Comparison of ENCODE assay signal across 9 cellular contexts in genomic region chr6:90098025-90098474, GRCh38.
A peak's percentile ranks its signal among the peaks of the same experiment; 100 is the strongest.
DNase-seq lines count a peak whose midpoint lies in the region; ATAC-seq and TF ChIP-seq lines count a peak whose summit lies in the region.
"Had no signal": no experiment of that assay in that cellular context is flagged by ENCODE, and none has a peak within 500 bp of the region (broad histone marks: within the 10 kb centered on the region; RNA-seq: fewer than 3 reads in every experiment).

No MANE protein-coding gene starts in this region.

- no peaks in the 10 kb centered on the region for H3K9me3 ChIP-seq in effector memory CD4-positive, alpha-beta T cell (ENCODE audit: control insufficient read depth, low read length)
- no peaks in the 10 kb centered on the region for H3K9me3 ChIP-seq in MM.1S (replicated peaks; ENCODE audit: insufficient read depth, low read length)

- H3F3A ChIP-seq in MM.1S (ENCODE audit: insufficient read depth, low read length): peaks cover 1% of the 10 kb centered on the region; the same call in 1 of the 2 replicates

- H3K27ac ChIP-seq in foreskin keratinocyte: peak overlapping the region; percentile 85
- peak overlapping the region; percentile 65 for H3K27ac ChIP-seq in rectal smooth muscle tissue (ENCODE audit: low read depth, low read length)
- H3K27ac ChIP-seq in effector memory CD4-positive, alpha-beta T cell (ENCODE audit: insufficient read depth, low read length, poor library complexity, severe bottlenecking): no peak overlapping the region
- no peak overlapping the region for H3K27ac ChIP-seq in MM.1S (ENCODE audit: low read length)
- H3K27ac ChIP-seq: SK-N-MC had no signal

- in situ Hi-C loops in SK-MEL-5 (cut with HindIII; ENCODE audit: low pct_unique_long_range_greater_than_20kb, low sequenced_read_pairs): no loop called here

- peaks cover 41% of the 10 kb centered on the region for H3K4me1 ChIP-seq in foreskin keratinocyte
- H3K4me1 ChIP-seq in rectal smooth muscle tissue (ENCODE audit: control insufficient read depth, insufficient read depth, low read length): peaks cover 9% of the 10 kb centered on the region
- peaks cover 5% of the 10 kb centered on the region for H3K4me1 ChIP-seq in effector memory CD4-positive, alpha-beta T cell (ENCODE audit: control insufficient read depth, insufficient read depth, low read length, poor library complexity, severe bottlenecking)
- no peaks in the 10 kb centered on the region for H3K4me1 ChIP-seq in MM.1S (ENCODE audit: low read length)

- TF ChIP-seq POLR2A in erythroblast (IDR thresholded peaks at IDR 0.05; ENCODE audit: low read length): no peak

- H4K20me1 ChIP-seq in MM.1S (ENCODE audit: insufficient read depth, low read length): no peaks in the 10 kb centered on the region

- TF ChIP-seq CTCF in foreskin keratinocyte (conservative IDR thresholded peaks at IDR 0.05) (peak; percentile 91), MM.1S (IDR thresholded peaks at IDR 0.05; ENCODE audit: low read length) (no peak)

- H3K27me3 ChIP-seq in foreskin keratinocyte: no peaks in the 10 kb centered on the region
- no peaks in the 10 kb centered on the region for H3K27me3 ChIP-seq in rectal smooth muscle tissue (ENCODE audit: control insufficient read depth, insufficient read depth, low read length)
- H3K27me3 ChIP-seq in effector memory CD4-positive, alpha-beta T cell (replicated peaks; ENCODE audit: control insufficient read depth, insufficient read depth, low read length, poor library complexity, severe bottlenecking): no peaks in the 10 kb centered on the region
- no peaks in the 10 kb centered on the region for H3K27me3 ChIP-seq in MM.1S (replicated peaks; ENCODE audit: insufficient read depth, low read length)

- ATAC-seq in foreskin keratinocyte (peak; percentile 90), HG03135 (IDR thresholded peaks at IDR 0.05; ENCODE audit: unreplicated experiment) (no peak)

- no peaks in the 10 kb centered on the region for H3K9me2 ChIP-seq in MM.1S (replicated peaks; ENCODE audit: insufficient read depth, low read length)

- H3K4me2 ChIP-seq in MM.1S (ENCODE audit: low read depth, low read length): no peak overlapping the region

- H3K4me3 ChIP-seq in rectal smooth muscle tissue (ENCODE audit: low read length) (no peak overlapping the region), MM.1S (ENCODE audit: low read length) (no peak overlapping the region)
- no peak overlapping the region for H3K4me3 ChIP-seq in effector memory CD4-positive, alpha-beta T cell (ENCODE audit: insufficient read depth, low read depth, low read length, poor library complexity, severe bottlenecking)
- H3K4me3 ChIP-seq: SK-N-MC had no signal

- peak; percentile 74 for DNase-seq in HCEC 1CT
- peak; percentile 42 for DNase-seq in SK-MEL-5 (ENCODE audit: low read depth, low spot score)
- peak; percentile 99 for DNase-seq in foreskin keratinocyte
- DNase-seq in effector memory CD4-positive, alpha-beta T cell: no peak
- DNase-seq in MM.1S: no peak
- DNase-seq in erythroblast (lab: John Stamatoyannopoulos, UW): no peak

- H2AFZ ChIP-seq in MM.1S (ENCODE audit: low read length): no peak overlapping the region

- H3K79me2 ChIP-seq in MM.1S (ENCODE audit: low read length): no peaks in the 10 kb centered on the region

- no peaks in the 10 kb centered on the region for H3K36me3 ChIP-seq in rectal smooth muscle tissue (ENCODE audit: control insufficient read depth, insufficient read depth, low read length)
- H3K36me3 ChIP-seq in effector memory CD4-positive, alpha-beta T cell (ENCODE audit: control insufficient read depth, insufficient read depth, low read length): no peaks in the 10 kb centered on the region
- no peaks in the 10 kb centered on the region for H3K36me3 ChIP-seq in MM.1S (replicated peaks; ENCODE audit: insufficient read depth, low read length)

- no peak overlapping the region for H3K9ac ChIP-seq in rectal smooth muscle tissue (ENCODE audit: low read length)
- H3K9ac ChIP-seq in MM.1S (ENCODE audit: low read length): no peak overlapping the region

Comparison
In these comparisons a context has a peak if more than half of its experiments do, and no peak if none do; other contexts are left out.
1. DNase-seq: peak in HCEC 1CT (single experiment), SK-MEL-5 (single experiment) and foreskin keratinocyte (2 of 2); none in effector memory CD4-positive, alpha-beta T cell (0 of 3), MM.1S (single experiment) and erythroblast (0 of 2).
2. H3K27ac ChIP-seq: peak in foreskin keratinocyte (single experiment) and rectal smooth muscle tissue (single experiment); none in effector memory CD4-positive, alpha-beta T cell (single experiment) and MM.1S (single experiment).